Comparison of ENCODE assay signal across 27 cellular contexts in genomic region chr1:47059376-47059775, GRCh38.
"Had no signal": no experiment of that assay in that cellular context is flagged by ENCODE, and none has a peak within 500 bp of the region (broad histone marks: within the 10 kb centered on the region; RNA-seq: fewer than 3 reads in every experiment).

No MANE protein-coding gene starts in this region.

- ATAC-seq: naive thymus-derived CD8-positive, alpha-beta T cell; natural killer cell treated with Interleukin-12 subunit alpha and Interleukin-12 subunit beta and Interleukin-15 and Interleukin-18, amount 100 ng/mL, for 72 hours; pancreas; psoas muscle; right cardiac atrium; sciatic nerve; stimulated activated memory B cell treated with anti-CD40 and anti-IgM and Interleukin-4, amounts not matched to agents 10 μg/mL and 1 μg/mL and 100 μg/mL, for 72 hours; stimulated activated naive CD8-positive, alpha-beta T cell treated with anti-CD3 and anti-CD28 coated beads, Interleukin-15, amount 100 ng/mL, for 72 hours; stimulated activated naive CD8-positive, alpha-beta T cell treated with anti-CD3 and anti-CD28 coated beads, Interleukin-15, Interleukin-2, amounts not matched to agents 100 U/mL and 50 U/mL, for 24 hours; upper lobe of right lung had no signal

- H3K4me3 ChIP-seq: pancreas, psoas muscle, skin epidermis, smooth muscle cell, spleen, suprapubic skin, testis, tibial artery, transverse colon, upper lobe of right lung, uterus had no signal

- DNase-seq: naive thymus-derived CD8-positive, alpha-beta T cell; nephron progenitor cell; nucleus accumbens; pancreas; psoas muscle; right cardiac atrium; spleen; stimulated activated CD4-positive, alpha-beta T cell treated with anti-CD3 and anti-CD28 coated beads, Interleukin-12 subunit alpha, Interleukin-12 subunit beta, amount 100 ng/mL, for 4 hours; stimulated activated CD4-positive, alpha-beta T cell treated with anti-CD3 and anti-CD28 coated beads, Interleukin-1b, Interleukin-23, amount 100 ng/mL, for 48 hours; stimulated activated CD4-positive, alpha-beta T cell treated with anti-CD3 and anti-CD28 coated beads, Interleukin-4, amount 100 ng/mL, for 1 hour; stimulated activated CD4-positive, alpha-beta T cell treated with anti-CD3 and anti-CD28 coated beads, Interleukin-4, amount 100 ng/mL, for 4 hours; stimulated activated CD8-positive, alpha-beta memory T cell treated with anti-CD3 and anti-CD28 coated beads, Interleukin-4, amount 100 ng/mL, for 48 hours; stimulated activated naive CD4-positive, alpha-beta T cell; stimulated activated naive CD8-positive, alpha-beta T cell treated with anti-CD3 and anti-CD28 coated beads, Interleukin-15, amount 100 ng/mL, for 72 hours; stimulated activated naive CD8-positive, alpha-beta T cell treated with anti-CD3 and anti-CD28 coated beads, Interleukin-15, Interleukin-2, amounts not matched to agents 100 U/mL and 50 U/mL, for 24 hours; substantia nigra; testis; tibial artery; transverse colon; upper lobe of right lung; uterus had no signal
